In genomic region chr2:232984451-232985207, GRCh38 we compare ENCODE assay signal across 24 cellular contexts. TPM values are rescaled to one million over a fixed set of nuclear protein-coding genes. Genes with fewer than 3 reads are reported as not detected.
"Had no signal": no experiment of that assay in that cellular context is flagged by ENCODE, and none has a peak within 500 bp of the region (broad histone marks: within the 10 kb centered on the region; RNA-seq: fewer than 3 reads in every experiment).

No MANE protein-coding gene starts in this region.

- H3K4me1 ChIP-seq: gastrocnemius medialis, heart left ventricle, left ventricle myocardium inferior, pancreas, sigmoid colon had no signal

- H3K27me3 ChIP-seq: pancreas, thyroid gland, uterus had no signal

- ATAC-seq: activated CD8-positive, alpha-beta T cell treated with anti-CD3 and anti-CD28 coated beads for 36 hours; gastrocnemius medialis; heart left ventricle; naive thymus-derived CD8-positive, alpha-beta T cell; pancreas had no signal

- H3K9me3 ChIP-seq: gastrocnemius medialis, pancreas, sigmoid colon, thyroid gland, uterus had no signal

- H3K4me3 ChIP-seq: gastrocnemius medialis, heart left ventricle, left ventricle myocardium inferior, pancreas, sigmoid colon, thyroid gland, uterus had no signal

- H3K27ac ChIP-seq: gastrocnemius medialis, heart left ventricle, left ventricle myocardium inferior, pancreas, sigmoid colon, thyroid gland, uterus had no signal

- DNase-seq: activated CD4-positive, alpha-beta T cell treated with anti-CD3 and anti-CD28 coated beads, Interleukin-2, amount 10 ng/mL, durations not matched to agents 24 days and 14 days; activated CD8-positive, alpha-beta T cell treated with anti-CD3 and anti-CD28 coated beads for 36 hours; activated naive CD4-positive, alpha-beta T cell treated with Interleukin-2 at 50 U/mL for 16 hours; activated naive CD8-positive, alpha-beta T cell treated with anti-CD3 and anti-CD28 coated beads, Interleukin-2, amount 10 ng/mL, durations not matched to agents 7 days and 5 days; activated T-cell treated with anti-CD3 and anti-CD28 coated beads, Interleukin-2, amount 50 U/mL, for 1 hour; amygdala; gastrocnemius medialis; heart left ventricle; left ventricle myocardium inferior; mammary epithelial cell; pancreas; sigmoid colon; stimulated activated CD4-positive, alpha-beta T cell treated with anti-CD3 and anti-CD28 coated beads, Interleukin-4, amount 100 ng/mL, for 4 hours; stimulated activated naive CD4-positive, alpha-beta T cell; T1000; thyroid gland; uterus had no signal

- H3K36me3 ChIP-seq: gastrocnemius medialis, heart left ventricle, left ventricle myocardium inferior, pancreas, sigmoid colon, thyroid gland, uterus had no signal

RNA-seq across cellular contexts. Expression of gene NGEF, which starts 28.4 kb away (rescaled TPM):
- total RNA-seq: activated naive CD8-positive, alpha-beta T cell treated with anti-CD3 and anti-CD28 coated beads, Interleukin-2, amount 10 ng/mL, durations not matched to agents 7 days and 5 days; naive thymus-derived CD8-positive, alpha-beta T cell; T-helper 1 cell treated with Interleukin-12 subunit alpha and Interleukin-12 subunit beta and Interleukin-4 antibody, amounts not matched to agents 30 ng/mL and 1 ng/mL, for 36 hours had no signal
- polyA plus RNA-seq: naive thymus-derived CD8-positive, alpha-beta T cell had no signal

RNA-seq across cellular contexts. Expression of gene NEU2, which starts 47.8 kb away (rescaled TPM):
- total RNA-seq: activated CD4-positive, alpha-beta T cell treated with anti-CD3 and anti-CD28 coated beads, Interleukin-2, amount 10 ng/mL, durations not matched to agents 24 days and 14 days; activated CD8-positive, alpha-beta T cell treated with anti-CD3 and anti-CD28 coated beads for 36 hours; activated naive CD8-positive, alpha-beta T cell treated with anti-CD3 and anti-CD28 coated beads, Interleukin-2, amount 10 ng/mL, durations not matched to agents 7 days and 5 days; activated T-helper 2 cell treated with anti-CD3 and anti-CD28 coated beads, Interferon-gamma antibody, Interleukin-2, Interleukin-4, amounts not matched to agents 10 μg/mL and 5 μg/mL and 100 μg/mL, durations not matched to agents 14 hours and 24 hours and 36 hours; cardiac septum; gastrocnemius medialis; heart left ventricle; kidney epithelial cell; left ventricle myocardium inferior; mammary epithelial cell; naive thymus-derived CD8-positive, alpha-beta T cell; pancreas; renal cortical epithelial cell; sigmoid colon; T-helper 1 cell treated with Interleukin-12 subunit alpha and Interleukin-12 subunit beta and Interleukin-4 antibody, amounts not matched to agents 30 ng/mL and 1 ng/mL, for 36 hours; thyroid gland; uterus had no signal
- polyA plus RNA-seq: esophagus; heart left ventricle; mammary epithelial cell; naive thymus-derived CD8-positive, alpha-beta T cell; pancreas; sigmoid colon had no signal
